11 cellular contexts compared by ENCODE assay signal in the genomic region with DNA sequence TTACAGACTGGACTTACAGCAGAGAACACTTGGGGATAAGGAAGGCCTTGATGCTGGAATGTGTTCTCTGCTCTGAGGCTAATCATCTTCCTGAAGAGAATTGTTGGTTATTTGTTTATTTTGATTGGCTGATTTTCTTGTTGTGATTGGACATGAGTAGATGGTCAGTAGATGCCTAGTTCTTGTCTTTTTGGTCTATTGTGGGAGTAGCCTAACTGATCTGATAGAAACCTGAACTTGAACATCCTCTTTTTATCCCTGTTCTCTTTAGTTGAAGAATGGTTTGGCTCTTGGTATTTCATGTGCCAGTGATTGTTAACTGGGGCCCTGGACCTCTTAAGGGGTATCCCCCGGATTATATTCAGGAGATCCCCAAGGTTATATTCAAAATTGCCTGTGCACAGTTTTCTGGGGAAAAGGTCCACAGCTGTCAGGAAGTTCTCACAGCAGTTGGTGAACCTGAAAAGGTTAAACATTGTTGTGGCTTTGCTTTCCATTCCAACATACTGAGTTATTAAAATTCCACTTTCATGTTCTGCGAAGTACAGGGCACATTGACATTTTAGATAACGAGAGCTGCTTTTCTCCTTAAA. TPM values are rescaled to one million over a fixed set of nuclear protein-coding genes. Genes with fewer than 3 reads are reported as not detected.
A peak's percentile ranks its signal among the peaks of the same experiment; 100 is the strongest.
DNase-seq lines count a peak whose midpoint lies in the region; ATAC-seq, FAIRE-seq and TF ChIP-seq lines count a peak whose summit lies in the region.
"Had no signal": no experiment of that assay in that cellular context is flagged by ENCODE, and none has a peak within 500 bp of the region (broad histone marks: within the 10 kb centered on the region; RNA-seq: fewer than 3 reads in every experiment).

No MANE protein-coding gene starts in this region.

- H3K9ac ChIP-seq in GM12878 (ENCODE audit: control insufficient read depth, insufficient read depth, low read length) (no peak overlapping the region), neural progenitor cell (no peak overlapping the region)

- peaks cover 0 to 7% of the 10 kb centered on the region in 2 experiments; a peak in 1 of 4 replicates for H3K36me3 ChIP-seq in GM12878 (ENCODE audit: control insufficient read depth in 2 of 2, insufficient read depth in 2 of 2, low read length in 1 of 2)
- H3K36me3 ChIP-seq in neural progenitor cell: peaks cover 6% of the 10 kb centered on the region

- TF ChIP-seq EP300 in GM12878 (IDR thresholded peaks at IDR 0.05; ENCODE audit: borderline replicate concordance in 1 of 2, control insufficient read depth in 1 of 2, low read depth in 2 of 2, low read length in 2 of 2): no peak

- H3K4me2 ChIP-seq in GM12878 (ENCODE audit: control insufficient read depth, insufficient read depth): peak overlapping the region; percentile 52
- H3K4me2 ChIP-seq in neural progenitor cell: no peak overlapping the region

- H3K27ac ChIP-seq in GM12878 (ENCODE audit: control insufficient read depth, insufficient read depth) (peak overlapping the region; percentile 67), neural progenitor cell (no peak overlapping the region)

- no peak for TF ChIP-seq CTCF in GM12878 (IDR thresholded peaks at IDR 0.05 in 2 of 3, conservative IDR thresholded peaks at IDR 0.05 in 1 of 3; ENCODE audit: control insufficient read depth in 2 of 3, extremely low read depth in 1 of 3, insufficient read depth in 1 of 3, low read depth in 3 of 3, low read length in 3 of 3)
- no peak for TF ChIP-seq CTCF in neural progenitor cell (IDR thresholded peaks at IDR 0.05)

- ATAC-seq in GM12878 (peak; percentile 67), HG02970 (IDR thresholded peaks at IDR 0.05; ENCODE audit: low FRiP score, unreplicated experiment) (no peak), GM21576 (IDR thresholded peaks at IDR 0.05; ENCODE audit: unreplicated experiment) (no peak)

- peaks cover 9% of the 10 kb centered on the region for H3K4me1 Mint-ChIP-seq in neural progenitor cell

- FAIRE-seq in GM12878 (lab: Jason Lieb, UNC): peak; percentile 83

- 27% methylated on average over 3 of the region's 3 CpGs for WGBS in GM12878 (ENCODE audit: insufficient coverage, insufficient replicate concordance, low lambda C conversion rate, missing lambda C conversion rate)

- H4K20me1 ChIP-seq in GM12878 (ENCODE audit: control insufficient read depth, insufficient read depth): no peaks in the 10 kb centered on the region
- H4K20me1 ChIP-seq in neural progenitor cell (ENCODE audit: low read depth): peaks cover 9% of the 10 kb centered on the region

- H3K4me3 Mint-ChIP-seq in neural progenitor cell: no peak overlapping the region

- no TSS peak for BruUV-seq in GM12878 (replicated peaks; lab: Mats Ljungman, UMichigan)

- peaks cover 11% of the 10 kb centered on the region for H3K9me3 Mint-ChIP-seq in neural progenitor cell

- H3K4me3 ChIP-seq in GM12878: no peak overlapping the region
- no peak overlapping the region for H3K4me3 ChIP-seq in neural progenitor cell

- no peaks in the 10 kb centered on the region for H3K27me3 Mint-ChIP-seq in neural progenitor cell (ENCODE audit: insufficient read depth, low read depth)

- in situ Hi-C loops in GM12878 (cut with MboI): no loop called here

- CTCF ChIA-PET in GM12878 (lab: Yijun Ruan, JAX): interaction anchor here (0.8 to 1.6 kb wide), 3 partner anchors 9 to 264 kb away, joined by 3 to 6 read pairs (median 4); partner anchors contain the start of gene TWSG1

- H3K36me3 Mint-ChIP-seq in neural progenitor cell: peaks cover 25% of the 10 kb centered on the region

- TF ChIP-seq RAD21 in GM12878 (IDR thresholded peaks at IDR 0.05; ENCODE audit: insufficient read depth, low read depth, low read length): no peak

- no peak for TF ChIP-seq POLR2A in GM12878 (IDR thresholded peaks at IDR 0.05; ENCODE audit: low read depth, low read length)

- no peaks in the 10 kb centered on the region for H3K27me3 ChIP-seq in GM12878 (replicated peaks in 1 of 2; ENCODE audit: control insufficient read depth in 2 of 2, insufficient read depth in 2 of 2, low read length in 1 of 2)
- H3K27me3 ChIP-seq in neural progenitor cell: no peaks in the 10 kb centered on the region

- intact Hi-C loops in GM12878 (cut with micrococcal nuclease; ENCODE audit: unreplicated experiment): no loop called here

- H3K4me1 ChIP-seq in GM12878 (ENCODE audit: control insufficient read depth, insufficient read depth, low read length): peaks cover 20% of the 10 kb centered on the region
- H3K4me1 ChIP-seq in neural progenitor cell: no peaks in the 10 kb centered on the region

- peak overlapping the region; percentile 2 for H3K27ac Mint-ChIP-seq in neural progenitor cell

- H3K9me3 ChIP-seq in GM12878 (replicated peaks; ENCODE audit: control insufficient read depth, insufficient read depth, low read length) (peaks cover 7% of the 10 kb centered on the region; the same call in 2 of the 3 replicates), neural progenitor cell (ENCODE audit: low read depth) (no peaks in the 10 kb centered on the region)

- DNase-seq in GM03348 (ENCODE audit: low spot score) (peak; percentile 12), HT-29 (ENCODE audit: low spot score) (peak; percentile 55), GM12878 (ENCODE audit: low read depth, low spot score) (peak; percentile 60), neural progenitor cell (ENCODE audit: low spot score) (no peak), NK-92 (lab: John Stamatoyannopoulos, UW; ENCODE audit: unreplicated experiment) (no peak), NCI-H128 (lab: John Stamatoyannopoulos, UW; ENCODE audit: unreplicated experiment) (no peak)
- DNase-seq: activated CD8-positive, alpha-beta memory T cell treated with anti-CD3 and anti-CD28 coated beads, Interleukin-2, amount 50 U/mL, for 48 hours; NCI-H2081; stimulated activated CD4-positive, alpha-beta T cell treated with anti-CD3 and anti-CD28 coated beads, Interleukin-15, amount 100 ng/mL, for 24 hours had no signal

- RAD21 ChIA-PET in GM12878 (lab: Charles Lee; ENCODE audit: unreplicated experiment): interaction anchor here (1.2 to 2.7 kb wide), 2 partner anchors 10 to 14 kb away, joined by 4 to 15 read pairs; partner anchors contain the start of gene TWSG1

- POLR2A ChIA-PET in GM12878 (lab: Charles Lee): interaction anchor here (0.7 to 1.1 kb wide), 2 partner anchors 11 to 14 kb away, joined by 4 to 6 read pairs; partner anchors contain the start of gene TWSG1

- SMC1A ChIA-PET in GM12878 (lab: Charles Lee; ENCODE audit: uncharacterized antibody, unreplicated experiment): interaction anchor here (1.0 to 7.2 kb wide), 3 partner anchors 9 to 245 kb away, joined by 3 to 63 read pairs (median 3); no protein-coding TSS in a partner anchor

- H3K79me2 ChIP-seq in GM12878 (ENCODE audit: control insufficient read depth, insufficient read depth, low read length) (peaks cover 52% of the 10 kb centered on the region), neural progenitor cell (ENCODE audit: low read depth) (peaks cover 61% of the 10 kb centered on the region)

- no peaks in the 10 kb centered on the region for H3F3A ChIP-seq in neural progenitor cell (ENCODE audit: low read depth)

- no peak overlapping the region; the same call in 1 of the 2 replicates for H2AFZ ChIP-seq in GM12878 (ENCODE audit: control insufficient read depth, low read depth, low read length)
- no peak overlapping the region for H2AFZ ChIP-seq in neural progenitor cell (replicated peaks)

TF ChIP-seq in GM12878, 131 proteins besides CTCF, POLR2A, EP300 and RAD21 (continues in another document):
- TF ChIP-seq ZSCAN29 (IDR thresholded peaks at IDR 0.05) (no peak), FOXM1 (IDR thresholded peaks at IDR 0.05; ENCODE audit: low read depth, low read length) (peak; percentile 35; the same call in 1 of the 2 replicates), BHLHE40 (IDR thresholded peaks at IDR 0.05; ENCODE audit: borderline replicate concordance in 1 of 2, low read depth in 2 of 2, low read length in 1 of 2) (peak in 1 of 2 experiments; percentile 12; a peak in 1 of 4 replicates), NR2F1 (conservative IDR thresholded peaks at IDR 0.05) (peak; percentile 60), MEF2A (IDR thresholded peaks at IDR 0.05; ENCODE audit: insufficient read depth, low read depth, low read length) (0 out of 2 replicates have a peak, but pooled peaks have one; percentile 22), ZZZ3 (IDR thresholded peaks at IDR 0.05; ENCODE audit: control insufficient read depth, insufficient read length, low read depth) (no peak)
- TF ChIP-seq, protein P1, sequence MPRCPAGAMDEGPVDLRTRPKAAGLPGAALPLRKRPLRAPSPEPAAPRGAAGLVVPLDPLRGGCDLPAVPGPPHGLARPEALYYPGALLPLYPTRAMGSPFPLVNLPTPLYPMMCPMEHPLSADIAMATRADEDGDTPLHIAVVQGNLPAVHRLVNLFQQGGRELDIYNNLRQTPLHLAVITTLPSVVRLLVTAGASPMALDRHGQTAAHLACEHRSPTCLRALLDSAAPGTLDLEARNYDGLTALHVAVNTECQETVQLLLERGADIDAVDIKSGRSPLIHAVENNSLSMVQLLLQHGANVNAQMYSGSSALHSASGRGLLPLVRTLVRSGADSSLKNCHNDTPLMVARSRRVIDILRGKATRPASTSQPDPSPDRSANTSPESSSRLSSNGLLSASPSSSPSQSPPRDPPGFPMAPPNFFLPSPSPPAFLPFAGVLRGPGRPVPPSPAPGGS (IDR thresholded peaks at IDR 0.05; ENCODE audit: borderline replicate concordance, insufficient read depth, low read depth, low read length, poor library complexity, severe bottlenecking): peak; percentile 76

RNA-seq across cellular contexts. Expression of gene TWSG1, which starts 13.6 kb away (rescaled TPM):
- 15.9 and 20.1 TPM in 2 replicates for total RNA-seq in HT-29 (2014; rRNA removed; shearing (Covaris generic))
- 84.2 and 88.5 TPM in 2 replicates for total RNA-seq in GM12878 (2013; cell fraction: nucleolus; rRNA removed)
- 27.3 and 36.7 TPM in 2 replicates for total RNA-seq in GM12878 (2014; rRNA removed)
- total RNA-seq in GM12878 (2014; rRNA removed; fragmentation: Illumina TruSeq; extraction: Trizol): 29.2 and 31.0 TPM in 2 replicates
- 29.7 and 31.3 TPM in 2 replicates for total RNA-seq in GM12878 (2021)
- 13.2 TPM for polyA plus RNA-seq in GM12878 (2011; ENCODE audit: low read depth)
- 24.2 and 28.7 TPM in 2 replicates for polyA plus RNA-seq in GM12878 (2011; rRNA removed)
- 15.6 and 17.9 TPM in 2 replicates for polyA plus RNA-seq in GM12878 (2011; cell fraction: cytosol; rRNA removed)
- 6.7 and 6.9 TPM in 2 replicates for polyA plus RNA-seq in GM12878 (2011; cell fraction: nucleus; rRNA removed)
- polyA plus RNA-seq in GM12878 (2012): 20.9 and 24.4 TPM in 2 replicates
- 28.1 and 37.3 TPM in 2 replicates for polyA plus RNA-seq in GM12878 (2014; fragmentation: Illumina TruSeq; extraction: Trizol)
- polyA plus RNA-seq in GM12878 (2014; fragmentation: Nextera tagmentation; extraction: Ambion mirVana): 10 to 100 TPM; 11.1 to 11.4 TPM
- 14.7 and 17.6 TPM in 2 replicates for polyA plus RNA-seq in GM12878 (2014; rRNA removed)
- polyA plus RNA-seq in GM12878 (2016; fragmentation: Nextera tagmentation; extraction: Ambion mirVana): 10 to 100 TPM; 43.5 to 45.1 TPM
- 36.0 and 47.6 TPM in 2 replicates for polyA minus RNA-seq in GM12878 (2011; rRNA and poly(A)+ RNA removed)
- polyA minus RNA-seq in GM12878 (2011; cell fraction: cytosol; rRNA and poly(A)+ RNA removed): 12.0 and 13.9 TPM in 2 replicates
- 4.1 and 7.4 TPM in 2 replicates for polyA minus RNA-seq in GM12878 (2011; cell fraction: nucleus; rRNA and poly(A)+ RNA removed)
- total RNA-seq in neural progenitor cell (ENCODE audit: low replicate concordance): 50.5 and 87.9 TPM in 2 replicates

Comparison
In these comparisons a context has a peak if more than half of its experiments do, and no peak if none do; other contexts are left out.
1. DNase-seq: peak in GM03348 (single experiment), HT-29 (single experiment) and GM12878 (single experiment); none in neural progenitor cell (single experiment), NK-92 (single experiment) and NCI-H128 (single experiment).